ENCODE assay signal across 8 cellular contexts in the genomic region with DNA sequence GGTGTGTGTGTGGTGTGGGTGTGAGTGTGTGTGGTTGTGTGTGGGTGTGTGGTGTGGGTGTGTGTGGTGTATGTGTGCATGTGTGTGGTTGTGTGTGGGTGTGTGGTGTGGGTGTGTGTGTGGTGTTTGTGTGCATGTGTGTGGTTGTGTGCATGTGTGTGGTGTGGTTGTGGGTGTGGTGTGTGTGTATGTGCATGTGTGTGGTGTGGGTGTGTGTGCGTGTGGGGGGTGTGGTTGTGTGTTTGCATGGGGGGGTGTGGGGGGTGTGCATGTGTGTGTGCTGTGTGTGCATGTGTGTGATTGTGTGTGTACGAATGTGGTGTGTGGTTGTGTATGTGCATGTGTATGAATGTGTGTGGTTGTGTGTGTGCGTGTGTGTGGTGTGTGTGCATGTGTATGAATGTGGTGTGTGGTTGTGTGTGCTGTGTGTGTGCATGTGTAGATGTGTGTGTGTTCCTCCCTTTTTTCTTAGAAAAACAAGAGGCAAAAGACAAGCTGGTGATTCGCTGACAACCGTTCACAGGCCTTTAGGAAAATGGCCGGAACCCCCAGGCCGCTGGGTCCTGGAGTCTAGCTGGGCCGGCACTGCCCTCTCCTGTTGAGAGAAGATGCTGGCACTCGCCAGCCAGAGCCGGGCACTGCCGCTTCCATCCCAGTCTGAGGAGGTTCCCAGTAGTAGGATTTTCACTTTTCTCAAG. TPM values are rescaled to one million over a fixed set of nuclear protein-coding genes. Genes with fewer than 3 reads are reported as not detected.
A peak's percentile ranks its signal among the peaks of the same experiment; 100 is the strongest.
DNase-seq lines count a peak whose midpoint lies in the region; ATAC-seq and TF ChIP-seq lines count a peak whose summit lies in the region.

No MANE protein-coding gene starts in this region.

- no peaks in the 10 kb centered on the region for H3K9me3 ChIP-seq in ovary

- H3K4me3 Mint-ChIP-seq in effector memory CD8-positive, alpha-beta T cell = no peak overlapping the region

- peak; percentile 27 to 65 (median 50) for TF ChIP-seq CTCF in ovary (IDR thresholded peaks at IDR 0.05)

- H3K9me3 Mint-ChIP-seq in effector memory CD8-positive, alpha-beta T cell = no peaks in the 10 kb centered on the region

- ATAC-seq in effector memory CD8-positive, alpha-beta T cell (replicated peaks) = no peak

- H3K4me1 ChIP-seq in ovary (ENCODE audit: insufficient read depth) = peaks cover 2% of the 10 kb centered on the region

- peak; percentile 27 for DNase-seq in ELR (ENCODE audit: low read depth)
- DNase-seq in RPMI8226 = peak; percentile 77
- peak; percentile 49 for DNase-seq in fibroblast of the conjunctiva (ENCODE audit: low read depth)
- peak; percentile 58 to 83 (median 70) for DNase-seq in ovary
- DNase-seq in NCI-H446 treated with DMSO at 0.1 percent for 48 hours (lab: John Stamatoyannopoulos, UW) = no peak
- DNase-seq in RKO (ENCODE audit: low spot score) = no peak
- no peak for DNase-seq in effector memory CD8-positive, alpha-beta T cell
- DNase-seq in T-helper 9 cell = no peak

- no peaks in the 10 kb centered on the region for H3K4me1 Mint-ChIP-seq in effector memory CD8-positive, alpha-beta T cell (ENCODE audit: low read depth in 2 of 2)

- H3K27ac Mint-ChIP-seq in effector memory CD8-positive, alpha-beta T cell = no peak overlapping the region

- no peaks in the 10 kb centered on the region for H3K27me3 ChIP-seq in ovary

- TF ChIP-seq POLR2A in ovary (IDR thresholded peaks at IDR 0.05) = no peak

- H3K27ac ChIP-seq in ovary = no peak overlapping the region

- TF ChIP-seq EP300 in ovary (IDR thresholded peaks at IDR 0.05) = no peak

- peaks cover 3% of the 10 kb centered on the region for H3K36me3 Mint-ChIP-seq in effector memory CD8-positive, alpha-beta T cell (ENCODE audit: insufficient read depth)

- no peak overlapping the region for H3K4me3 ChIP-seq in ovary

- peaks cover 6 to 24% of the 10 kb centered on the region in 2 donors for H3K27me3 Mint-ChIP-seq in effector memory CD8-positive, alpha-beta T cell

- intact Hi-C loops in ovary (cut with DNase I) = loop anchor here (5.0 to 10.0 kb wide), 6 partner anchors 123 to 535 kb away; a partner anchor contains a TSS

- 30 to 35% (median 31%) methylated on average over 9 to 11 of the region's 11 CpGs for WGBS in ovary, 3 donors

- H3K36me3 ChIP-seq in ovary = no peaks in the 10 kb centered on the region

RNA-seq across cellular contexts. Expression of a gene that starts 44.6 kb away (rescaled TPM):
- total RNA-seq in ovary = 1 to 10 TPM in 6 of 7 donors, under 1 TPM in 1; 1.00 to 8.4 (median 2.5) TPM
- 1 to 10 TPM in 1 of 2 donors, under 1 TPM in 1; 0.13 to 1.7 TPM for polyA plus RNA-seq in ovary

Comparison
In these comparisons a context has a peak if more than half of its experiments do, and no peak if none do; other contexts are left out.
1. DNase-seq: peak in ELR (single experiment), RPMI8226 (single experiment), fibroblast of the conjunctiva (single experiment) and ovary (5 of 5); none in NCI-H446 treated with DMSO at 0.1 percent for 48 hours (single experiment), RKO (single experiment), effector memory CD8-positive, alpha-beta T cell (0 of 3) and T-helper 9 cell (single experiment).